Comparison of ENCODE assay signal across 15 cellular contexts in the genomic region with DNA sequence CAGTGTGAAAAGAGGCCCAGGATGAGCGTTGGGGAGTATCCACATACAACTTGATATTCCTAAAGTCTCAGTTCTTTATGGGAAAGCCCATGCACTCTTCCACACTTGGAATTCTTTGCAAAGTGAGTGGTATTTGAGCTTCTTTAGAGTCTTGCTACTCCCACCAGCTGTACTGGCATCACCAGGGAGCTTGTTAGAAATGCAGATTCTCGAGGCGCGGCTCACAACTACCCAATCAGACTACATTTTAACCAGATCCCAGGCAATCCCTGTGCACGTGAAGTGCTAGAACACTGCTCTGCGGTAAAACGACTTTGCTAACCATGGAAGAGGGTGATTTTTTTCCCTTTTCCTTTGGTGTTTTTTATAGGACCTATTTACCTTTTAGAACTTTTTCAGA.
A peak's percentile ranks its signal among the peaks of the same experiment; 100 is the strongest.
DNase-seq lines count a peak whose midpoint lies in the region; ATAC-seq and TF ChIP-seq lines count a peak whose summit lies in the region.
"Had no signal": no experiment of that assay in that cellular context is flagged by ENCODE, and none has a peak within 500 bp of the region (broad histone marks: within the 10 kb centered on the region; RNA-seq: fewer than 3 reads in every experiment).

No MANE protein-coding gene starts in this region.

- no peak overlapping the region for H2BK15ac ChIP-seq in H9 (ENCODE audit: low read depth, low read length)

- no peak overlapping the region for H2AK5ac ChIP-seq in H9 (ENCODE audit: insufficient read length, low read length)

- no peak overlapping the region for H3K23ac ChIP-seq in H9 (ENCODE audit: insufficient read length, low read depth, low read length)

- ATAC-seq in body of pancreas = no peak
- no peak for ATAC-seq in GM21360 (IDR thresholded peaks at IDR 0.05; ENCODE audit: unreplicated experiment)
- ATAC-seq in HG02798 (IDR thresholded peaks at IDR 0.05; ENCODE audit: poor library complexity, unreplicated experiment) = no peak

- H2BK12ac ChIP-seq in H9 (ENCODE audit: insufficient read length, low read depth, low read length) = no peak overlapping the region

- peak; percentile 54 for DNase-seq in H9
- DNase-seq in body of pancreas = no peak
- peak; percentile 50 for DNase-seq in islet precursor cell
- DNase-seq in suprapubic skin (ENCODE audit: low spot score in 2 of 2) = peak in 1 of 2 donors; percentile 53
- no peak for DNase-seq in NCI-H2029 treated with DMSO at 0.1 percent for 48 hours (lab: John Stamatoyannopoulos, UW)
- no peak for DNase-seq in cortex of kidney (lab: John Stamatoyannopoulos, UW)
- DNase-seq: ACHN; CD4-positive, alpha-beta T cell; DND-41; GF-D8; HCEC 1CT; NCI-H1417; NCI-H2029 had no signal

- H3K9me3 Mint-ChIP-seq in H9 = peaks cover 0 to 2% of the 10 kb centered on the region in 2 experiments; a peak in 1 of 5 replicates
- H3K9me3 Mint-ChIP-seq: CD4-positive, alpha-beta T cell had no signal

- H3K79me2 ChIP-seq in H9 (ENCODE audit: insufficient read depth, low read length) = peaks cover 24% of the 10 kb centered on the region; the same call in 1 of the 2 replicates

- H3K27me3 ChIP-seq in H9 (ENCODE audit: insufficient read depth, low read length) = no peaks in the 10 kb centered on the region
- H3K27me3 ChIP-seq in body of pancreas = no peaks in the 10 kb centered on the region
- no peaks in the 10 kb centered on the region for H3K27me3 ChIP-seq in suprapubic skin

- H4K8ac ChIP-seq in H9 (replicated peaks; ENCODE audit: insufficient read length, low read depth, low read length) = no peak overlapping the region

- no peak overlapping the region for H3K14ac ChIP-seq in H9 (ENCODE audit: insufficient read depth, low read length)

- TF ChIP-seq CTCF in H9 (conservative IDR thresholded peaks at IDR 0.05) (no peak), body of pancreas (IDR thresholded peaks at IDR 0.05) (no peak), suprapubic skin (IDR thresholded peaks at IDR 0.05) (no peak)

- H3K4me3 ChIP-seq in body of pancreas (no peak overlapping the region), suprapubic skin (no peak overlapping the region)

- no peak overlapping the region for H2BK120ac ChIP-seq in H9 (ENCODE audit: low read depth, low read length, poor library complexity, severe bottlenecking)

- H4K20me1 ChIP-seq in H9 (ENCODE audit: control insufficient read depth, insufficient read depth, insufficient read length) = no peaks in the 10 kb centered on the region

- H3K9me3 ChIP-seq in H9 (ENCODE audit: control insufficient read depth, low read depth, low read length) = no peaks in the 10 kb centered on the region
- H3K9me3 ChIP-seq in body of pancreas = no peaks in the 10 kb centered on the region
- no peaks in the 10 kb centered on the region for H3K9me3 ChIP-seq in suprapubic skin

- no peak overlapping the region for H3K4me2 ChIP-seq in H9 (ENCODE audit: insufficient read depth, insufficient read length, low read length)

- TF ChIP-seq EP300 in suprapubic skin (IDR thresholded peaks at IDR 0.05) = no peak

- H2BK20ac ChIP-seq in H9 (ENCODE audit: low read depth, low read length, poor library complexity, severe bottlenecking) = no peak overlapping the region

- H3T11ph ChIP-seq in H9 (ENCODE audit: low read length) = no peak overlapping the region

- no peak overlapping the region for H3K56ac ChIP-seq in H9 (ENCODE audit: insufficient read length, low read depth, low read length)

- H3K4me3 Mint-ChIP-seq in H9 = peak overlapping the region in 1 of 2 experiments; percentile 9; a peak in 3 of 5 replicates
- H3K4me3 Mint-ChIP-seq: CD4-positive, alpha-beta T cell had no signal

- H3K79me1 ChIP-seq in H9 (ENCODE audit: insufficient read depth, low read depth, low read length, poor library complexity, severe bottlenecking) = peaks cover 3% of the 10 kb centered on the region

- no peaks in the 10 kb centered on the region for H3K36me3 ChIP-seq in body of pancreas (replicated peaks in 1 of 2; ENCODE audit: insufficient read depth in 1 of 2, low read depth in 2 of 2)
- H3K36me3 ChIP-seq in suprapubic skin = no peaks in the 10 kb centered on the region

- no peak overlapping the region for H3K4ac ChIP-seq in H9 (ENCODE audit: low read depth, low read length)

- no peak overlapping the region for H4K91ac ChIP-seq in H9 (ENCODE audit: insufficient read length, low read depth, low read length)

- no peaks in the 10 kb centered on the region for H3K23me2 ChIP-seq in H9 (ENCODE audit: insufficient read length, low read depth, low read length, poor library complexity, severe bottlenecking)

- H3K9ac ChIP-seq in H9 (ENCODE audit: extremely low read depth, insufficient read length, low read length) = no peak overlapping the region

- H3K27me3 Mint-ChIP-seq in H9 (ENCODE audit: low read depth) = no peaks in the 10 kb centered on the region

- peaks cover 74 to 77% of the 10 kb centered on the region in 2 experiments for H3K4me1 Mint-ChIP-seq in H9

- TF ChIP-seq POLR2A in body of pancreas (IDR thresholded peaks at IDR 0.05) (no peak), suprapubic skin (IDR thresholded peaks at IDR 0.05) (no peak)

- intact Hi-C loops in body of pancreas (cut with DNase I) = no loop called here

- no peak overlapping the region for H2BK5ac ChIP-seq in H9 (ENCODE audit: insufficient read length, low read length)

- H2AFZ ChIP-seq in H9 (ENCODE audit: low read length) = no peak overlapping the region

- H3K27ac ChIP-seq in H9 (ENCODE audit: insufficient read length, low read depth, low read length) = no peak overlapping the region
- H3K27ac ChIP-seq in body of pancreas = peak overlapping the region in 3 of 4 donors; percentile 29 to 62 (median 34)
- peak overlapping the region; percentile 53 for H3K27ac ChIP-seq in suprapubic skin

- peak overlapping the region; percentile 59 to 88 (median 72); a peak in 4 of 7 replicates for H3K27ac Mint-ChIP-seq in H9
- H3K27ac Mint-ChIP-seq: CD4-positive, alpha-beta T cell had no signal

- no peak overlapping the region for H4K5ac ChIP-seq in H9 (ENCODE audit: insufficient read length, low read depth, low read length)

- peaks cover 2 to 7% (median 3%) of the 10 kb centered on the region in 3 experiments; a peak in 2 of 7 replicates for H3K36me3 Mint-ChIP-seq in H9 (ENCODE audit: insufficient read depth in 1 of 3, low read depth in 3 of 3)

- no CpG with 5 or more reads among the region's 7 CpGs for WGBS in H9 (ENCODE audit: extremely low coverage, insufficient read length, low lambda C conversion rate)
- WGBS in body of pancreas, 2 donors = 78 to 84% methylated on average over 7 of the region's 7 CpGs
- WGBS in suprapubic skin = 73% methylated on average over 7 of the region's 7 CpGs

- H3K18ac ChIP-seq in H9 (ENCODE audit: insufficient read length, low read depth, low read length) = no peak overlapping the region

- H3K4me1 ChIP-seq in H9 (ENCODE audit: insufficient read depth, low read length) = peaks cover 22% of the 10 kb centered on the region; the same call in 1 of the 2 replicates
- peaks cover 97% of the 10 kb centered on the region for H3K4me1 ChIP-seq in body of pancreas
- H3K4me1 ChIP-seq in suprapubic skin = peaks cover 31% of the 10 kb centered on the region

Comparison
In these comparisons a context has a peak if more than half of its experiments do, and no peak if none do; other contexts are left out.
1. DNase-seq: peak in H9 (single experiment) and islet precursor cell (single experiment); none in body of pancreas (0 of 4), NCI-H2029 treated with DMSO at 0.1 percent for 48 hours (single experiment) and cortex of kidney (single experiment).